Comparison of ENCODE assay signal across 2 cellular contexts in genomic region chr1:30087465-30087864, GRCh38.
TF ChIP-seq lines count a peak whose summit lies in the region.

No MANE protein-coding gene starts in this region.

TF ChIP-seq in SK-N-SH, 30 proteins besides CTCF, POLR2A, EP300 and RAD21 (continued from another document):
- TF ChIP-seq IRF3 (IDR thresholded peaks at IDR 0.05; ENCODE audit: low read depth, low read length) (no peak), TAF1 (IDR thresholded peaks at IDR 0.05; ENCODE audit: borderline replicate concordance, low read depth, low read length) (no peak), GABPA (IDR thresholded peaks at IDR 0.05; ENCODE audit: low read depth) (no peak), FOXM1 (IDR thresholded peaks at IDR 0.05; ENCODE audit: low read depth) (no peak), EZH2phosphoT487 (IDR thresholded peaks at IDR 0.05; ENCODE audit: borderline replicate concordance, low read depth) (no peak), TEAD4 (IDR thresholded peaks at IDR 0.05; ENCODE audit: borderline replicate concordance, insufficient read depth) (no peak), CHD2 (IDR thresholded peaks at IDR 0.05; ENCODE audit: low read length, partially characterized antibody) (no peak), JUND (IDR thresholded peaks at IDR 0.05) (no peak), MXI1 (IDR thresholded peaks at IDR 0.05; ENCODE audit: low read depth, low read length) (no peak), GATA2 (CRISPR knock-in tag; IDR thresholded peaks at IDR 0.05) (no peak), RXRA (IDR thresholded peaks at IDR 0.05; ENCODE audit: borderline replicate concordance, low read depth) (no peak)

TF ChIP-seq in SK-N-SH treated with all-trans-retinoic acid at 6 μM for 48 hours, 23 proteins besides CTCF, POLR2A, EP300 and RAD21 (continued from another document):
- TF ChIP-seq PATZ1 (CRISPR knock-in tag; IDR thresholded peaks at IDR 0.05; ENCODE audit: borderline replicate concordance) (no peak), RARB (CRISPR knock-in tag; IDR thresholded peaks at IDR 0.05) (no peak), BACH2 (CRISPR knock-in tag; IDR thresholded peaks at IDR 0.05; ENCODE audit: borderline replicate concordance) (no peak), ESRRG (CRISPR knock-in tag; IDR thresholded peaks at IDR 0.05) (no peak), ZFP3 (CRISPR knock-in tag; IDR thresholded peaks at IDR 0.05) (no peak), ISL1 (CRISPR knock-in tag; IDR thresholded peaks at IDR 0.05) (no peak), TOX (CRISPR knock-in tag; IDR thresholded peaks at IDR 0.05; ENCODE audit: borderline replicate concordance) (no peak), TSHZ2 (CRISPR knock-in tag; IDR thresholded peaks at IDR 0.05) (no peak)
